In the genomic region with DNA sequence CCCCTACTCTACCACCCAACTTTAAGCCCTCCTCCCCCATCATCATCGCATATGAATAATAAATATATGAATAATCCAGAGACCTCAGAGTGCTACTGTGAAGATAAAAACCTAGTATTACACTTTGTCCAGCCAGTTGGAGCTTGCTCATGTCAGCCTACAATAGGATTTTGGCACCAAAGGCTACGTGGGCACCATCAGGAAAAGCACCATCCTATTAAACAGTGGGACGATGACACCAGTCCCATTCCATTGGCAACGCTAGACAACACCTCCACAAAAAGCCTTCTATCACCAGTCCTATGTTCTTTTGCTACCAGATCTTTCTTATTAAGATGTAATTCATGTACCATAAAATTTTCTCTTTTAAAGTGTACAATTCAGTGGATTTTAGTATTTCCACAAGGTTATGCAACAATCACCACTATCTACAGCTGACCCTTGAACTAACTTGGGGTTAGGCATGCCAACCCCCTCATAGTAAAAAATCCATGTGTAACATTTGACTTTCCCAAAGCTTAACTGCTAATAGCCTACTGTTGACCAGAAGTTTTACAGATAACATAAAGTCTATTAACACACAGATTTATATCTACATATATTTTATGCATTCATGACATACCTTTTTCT, we compare ENCODE assay signal across 24 cellular contexts.
"Had no signal": no experiment of that assay in that cellular context is flagged by ENCODE, and none has a peak within 500 bp of the region (broad histone marks: within the 10 kb centered on the region; RNA-seq: fewer than 3 reads in every experiment).

No MANE protein-coding gene starts in this region.

- H3K4me1 ChIP-seq: colonic mucosa, lower lobe of right lung had no signal

- H3K36me3 ChIP-seq: colonic mucosa, esophagus squamous epithelium, gastrocnemius medialis, heart right ventricle, left ventricle myocardium inferior, lower lobe of right lung had no signal

- H3K4me3 Mint-ChIP-seq: dendritic cell treated with granulocyte-macrophage colony-stimulating factor and Interleukin-4, amounts not matched to agents 40 ng/mL and 50 ng/mL, for 4 days; effector memory CD8-positive, alpha-beta T cell; endodermal cell; mesothelial cell of epicardium; naive B cell had no signal

- H3K9me3 Mint-ChIP-seq: dendritic cell treated with granulocyte-macrophage colony-stimulating factor and Interleukin-4, amounts not matched to agents 40 ng/mL and 50 ng/mL, for 4 days; effector memory CD8-positive, alpha-beta T cell had no signal

- H3K4me3 ChIP-seq: colonic mucosa, esophagus squamous epithelium, gastrocnemius medialis, heart right ventricle, left ventricle myocardium inferior, lower lobe of right lung, mucosa of descending colon had no signal

- H3K27me3 Mint-ChIP-seq: dendritic cell treated with granulocyte-macrophage colony-stimulating factor and Interleukin-4, amounts not matched to agents 40 ng/mL and 50 ng/mL, for 4 days had no signal

- H3K4me1 Mint-ChIP-seq: endodermal cell, naive B cell had no signal

- H3K27ac ChIP-seq: colonic mucosa, epithelial cell of prostate, gastrocnemius medialis, heart right ventricle, left ventricle myocardium inferior, lower lobe of right lung had no signal

- H3K27ac Mint-ChIP-seq: dendritic cell treated with granulocyte-macrophage colony-stimulating factor and Interleukin-4, amounts not matched to agents 40 ng/mL and 50 ng/mL, for 4 days; effector memory CD8-positive, alpha-beta T cell; endodermal cell; mesothelial cell of epicardium; naive B cell had no signal

- H3K27me3 ChIP-seq: colonic mucosa, esophagus squamous epithelium, gastrocnemius medialis, heart right ventricle had no signal

- DNase-seq: colonic mucosa; cortex of kidney; effector CD8-positive, alpha-beta T cell; effector memory CD8-positive, alpha-beta T cell; endodermal cell; erythroblast; esophagus squamous epithelium; foreskin fibroblast; foreskin melanocyte; gastrocnemius medialis; glutamatergic neuron; head of caudate nucleus; heart right ventricle; hippocampal formation; left cardiac atrium; left ventricle myocardium inferior; lower lobe of right lung; mesenchymal stem cell; mucosa of descending colon; naive B cell had no signal

- H3K9me3 ChIP-seq: colonic mucosa, gastrocnemius medialis, lower lobe of right lung, mucosa of descending colon had no signal

- ATAC-seq: effector memory CD8-positive, alpha-beta T cell; esophagus mucosa; gastrocnemius medialis; heart right ventricle; left cardiac atrium; lower lobe of right lung; mucosa of descending colon had no signal
